ENCODE assay signal across 1 cellular context in genomic region chr7:129054438-129055293, GRCh38.
A peak's percentile ranks its signal among the peaks of the same experiment; 100 is the strongest.
TF ChIP-seq lines count a peak whose summit lies in the region.

TNPO3 (minus strand) TSS chr7:129055111; CDS start chr7:129054770, 341 bp downstream.

TF ChIP-seq in HepG2, 621 proteins besides CTCF, POLR2A, EP300 and RAD21 (continued from another document):
- TF ChIP-seq HOXA3 (CRISPR knock-in tag; IDR thresholded peaks at IDR 0.05) (peak; percentile 69), SIN3A (IDR thresholded peaks at IDR 0.05; ENCODE audit: borderline replicate concordance, low read depth, low read length) (peak; percentile 83), TEF (CRISPR knock-in tag; IDR thresholded peaks at IDR 0.05) (no peak), PITX1 (CRISPR knock-in tag; IDR thresholded peaks at IDR 0.05) (peak; percentile 41; the same call in 1 of the 2 replicates), U2AF1 (optimal IDR thresholded peaks at IDR 0.05; ENCODE audit: low read depth, low read length) (peak; percentile 90), IKZF4 (CRISPR knock-in tag; IDR thresholded peaks at IDR 0.05; ENCODE audit: borderline replicate concordance, low read depth, not compliant biosample characterization) (no peak), HBP1 (CRISPR knock-in tag; IDR thresholded peaks at IDR 0.05; ENCODE audit: low read depth) (peak; percentile 84), AGO2 (optimal IDR thresholded peaks at IDR 0.05; ENCODE audit: low read depth, low read length) (peak; percentile 64), ZNF414 (CRISPR knock-in tag; IDR thresholded peaks at IDR 0.05) (no peak), BORCS8-MEF2B (CRISPR knock-in tag; IDR thresholded peaks at IDR 0.05) (peak; percentile 45; the same call in 1 of the 2 replicates), PRDM10 (CRISPR knock-in tag; IDR thresholded peaks at IDR 0.05; ENCODE audit: low read depth) (0 out of 2 replicates have a peak, but pooled peaks have one; percentile 29), MED1 (CRISPR knock-in tag; IDR thresholded peaks at IDR 0.05) (peak; percentile 45; the same call in 1 of the 2 replicates), SRSF9 (IDR thresholded peaks at IDR 0.05; ENCODE audit: borderline replicate concordance, insufficient read depth, low read depth, low read length, poor library complexity, severe bottlenecking) (no peak), ZNF784 (CRISPR knock-in tag; IDR thresholded peaks at IDR 0.05; ENCODE audit: borderline replicate concordance) (peak; percentile 55; the same call in 1 of the 2 replicates), ZNF230 (CRISPR knock-in tag; IDR thresholded peaks at IDR 0.05) (peak; percentile 85; the same call in 1 of the 2 replicates), GTF2F1 (IDR thresholded peaks at IDR 0.05; ENCODE audit: low read length) (no peak), ZNF83 (CRISPR knock-in tag; IDR thresholded peaks at IDR 0.05; ENCODE audit: borderline replicate concordance) (peak; percentile 79; the same call in 1 of the 2 replicates), ASH2L (IDR thresholded peaks at IDR 0.05; ENCODE audit: insufficient read length, low read depth, low read length) (peak; percentile 99), KAT8 (CRISPR knock-in tag; IDR thresholded peaks at IDR 0.05) (peak; percentile 94; the same call in 1 of the 2 replicates), TCF12 (IDR thresholded peaks at IDR 0.05) (no peak), TCF12 (CRISPR knock-in tag; IDR thresholded peaks at IDR 0.05) (0 out of 2 replicates have a peak, but pooled peaks have one; percentile 20), CCDC6 (CRISPR knock-in tag; IDR thresholded peaks at IDR 0.05) (peak; percentile 65), ZFP90 (CRISPR knock-in tag; IDR thresholded peaks at IDR 0.05; ENCODE audit: borderline replicate concordance) (peak; percentile 75; the same call in 1 of the 2 replicates), HOXD1 (CRISPR knock-in tag; IDR thresholded peaks at IDR 0.05) (0 out of 2 replicates have a peak, but pooled peaks have one; percentile 5), NONO (IDR thresholded peaks at IDR 0.05) (no peak), NONO (CRISPR knock-in tag; conservative IDR thresholded peaks at IDR 0.05) (peak; percentile 85), RARA (CRISPR knock-in tag; IDR thresholded peaks at IDR 0.05) (peak; percentile 53), FOXC1 (CRISPR knock-in tag; IDR thresholded peaks at IDR 0.05; ENCODE audit: borderline replicate concordance) (peak; percentile 38; the same call in 1 of the 2 replicates)
